ENCODE assay signal across 10 cellular contexts in genomic region chr16:5099174-5099573, GRCh38. TPM values are rescaled to one million over a fixed set of nuclear protein-coding genes. Genes with fewer than 3 reads are reported as not detected.
DNase-seq lines count a peak whose midpoint lies in the region; ATAC-seq and TF ChIP-seq lines count a peak whose summit lies in the region.
"Not testable (repeated sequence)": the region's sequence is repeated elsewhere in the genome, so short reads cannot be mapped to it uniquely, and the experiment has no call there.
"Had no signal": no experiment of that assay in that cellular context is flagged by ENCODE, and none has a peak within 500 bp of the region (broad histone marks: within the 10 kb centered on the region; RNA-seq: fewer than 3 reads in every experiment).

No MANE protein-coding gene starts in this region.

- H3K4me1 Mint-ChIP-seq in CD4-positive, alpha-beta memory T cell, result peaks cover 8 to 24% (median 12%) of the 10 kb centered on the region in 4 donors
- peaks cover 26% of the 10 kb centered on the region for H3K4me1 Mint-ChIP-seq in activated CD4-positive, alpha-beta T cell treated with anti-CD3 and anti-CD28 coated beads for 36 hours
- peaks cover 25% of the 10 kb centered on the region for H3K4me1 Mint-ChIP-seq in activated naive CD4-positive, alpha-beta T cell treated with anti-CD3 and anti-CD28 coated beads, Interleukin-2, amount 50 U/mL, for 24 hours
- H3K4me1 Mint-ChIP-seq in endothelial cell (ENCODE audit: unreplicated experiment); progenitor cell of endocrine pancreas (ENCODE audit: low read depth): not testable (repeated sequence)

- intact Hi-C loops in CD4-positive, alpha-beta memory T cell (cut with micrococcal nuclease); right lobe of liver (cut with DNase I): not testable (repeated sequence)
- intact Hi-C loops in activated CD4-positive, alpha-beta T cell treated with anti-CD3 and anti-CD28 coated beads for 36 hours (cut with DNase I, micrococcal nuclease), result loop anchor here (2.0 to 10.0 kb wide), 6 partner anchors 67 to 847 kb away; partner anchors contain the start of genes ANKS3 (in 1 of the 2), CDIP1 (in 1 of the 2), DNAAF8 (in 1 of the 2) and GLYR1 (in 1 of the 2)
- intact Hi-C loops in transverse colon (cut with DNase I; ENCODE audit: low total_unique reads), result loop anchor here (10.0 kb wide), 1 partner anchor 744 kb away; the partner anchor contains the start of gene PAM16

- peak overlapping the region; percentile 83 to 97 (median 95) for H3K4me3 Mint-ChIP-seq in CD4-positive, alpha-beta memory T cell
- H3K4me3 Mint-ChIP-seq in activated CD4-positive, alpha-beta T cell treated with anti-CD3 and anti-CD28 coated beads for 36 hours, result peak overlapping the region; percentile 83
- peak overlapping the region; percentile 84 for H3K4me3 Mint-ChIP-seq in activated naive CD4-positive, alpha-beta T cell treated with anti-CD3 and anti-CD28 coated beads, Interleukin-2, amount 50 U/mL, for 24 hours
- H3K4me3 Mint-ChIP-seq in endothelial cell (ENCODE audit: unreplicated experiment), result peak overlapping the region; percentile 81
- peak overlapping the region; percentile 84 for H3K4me3 Mint-ChIP-seq in progenitor cell of endocrine pancreas (ENCODE audit: low read depth)

- peaks cover 11% of the 10 kb centered on the region; the same call in 1 of the 2 replicates for H3K79me2 ChIP-seq in KMS-11 (ENCODE audit: insufficient read depth, low read depth)

- TF ChIP-seq EP300 in transverse colon (IDR thresholded peaks at IDR 0.05; ENCODE audit: low read depth), result not testable (repeated sequence)

- not testable (repeated sequence) for H3K27me3 ChIP-seq in CD4-positive, alpha-beta memory T cell (ENCODE audit: insufficient read depth, low read length); KMS-11 (ENCODE audit: insufficient read depth, low read depth); right lobe of liver; transverse colon

- in situ Hi-C loops in transverse colon (cut with MboI; ENCODE audit: low pct_ligation_motif_present in 1 of 4, low pct_unique_long_range_greater_than_20kb in 1 of 4, low sequenced_read_pairs in 3 of 4), result not testable (repeated sequence)

- not testable (repeated sequence) for DNase-seq in CD4-positive, alpha-beta memory T cell; activated CD4-positive, alpha-beta T cell treated with anti-CD3 and anti-CD28 coated beads for 36 hours; endothelial cell (ENCODE audit: low spot score); right lobe of liver; progenitor cell of endocrine pancreas (ENCODE audit: low spot score, unreplicated experiment); transverse colon

- H3K27ac ChIP-seq in CD4-positive, alpha-beta memory T cell (ENCODE audit: low read depth, low read length); KMS-11: not testable (repeated sequence)
- peak overlapping the region in 1 of 3 donors; percentile 53 for H3K27ac ChIP-seq in right lobe of liver
- peak overlapping the region; percentile 80 to 89 (median 86) for H3K27ac ChIP-seq in transverse colon

- TF ChIP-seq POLR2A in right lobe of liver (IDR thresholded peaks at IDR 0.05); transverse colon (IDR thresholded peaks at IDR 0.05): not testable (repeated sequence)

- not testable (repeated sequence) for H3K4me1 ChIP-seq in CD4-positive, alpha-beta memory T cell (ENCODE audit: insufficient read depth, low read length); right lobe of liver
- peaks cover 30% of the 10 kb centered on the region for H3K4me1 ChIP-seq in KMS-11 (ENCODE audit: low read depth, poor library complexity, severe bottlenecking)
- H3K4me1 ChIP-seq in transverse colon, result peaks cover 0 to 11% (median 5%) of the 10 kb centered on the region in 4 donors

- not testable (repeated sequence) for H3K9ac ChIP-seq in KMS-11

- CTCF ChIA-PET in CD4-positive, alpha-beta memory T cell (lab: Charles Lee; ENCODE audit: partially characterized antibody), result not testable (repeated sequence)
- CTCF ChIA-PET in activated CD4-positive, alpha-beta T cell treated with anti-CD3 and anti-CD28 coated beads for 36 hours (lab: Charles Lee), result interaction anchor here (0.5 kb wide), 1 partner anchor 74 kb away, joined by 3 read pairs; no protein-coding TSS in a partner anchor

- WGBS in right lobe of liver (ENCODE audit: insufficient coverage, low coverage, low lambda C conversion rate, missing lambda C conversion rate), result 5% methylated on average over 4 of the region's 4 CpGs
- WGBS in transverse colon (ENCODE audit: low coverage in 1 of 2), 2 donors, result 13% methylated on average over 4 of the region's 4 CpGs; no CpG with 5 or more reads in 1 of the 2 donors

- not testable (repeated sequence) for ATAC-seq in activated CD4-positive, alpha-beta T cell treated with anti-CD3 and anti-CD28 coated beads for 36 hours; right lobe of liver

- POLR2A ChIA-PET in CD4-positive, alpha-beta memory T cell (lab: Charles Lee; ENCODE audit: partially characterized antibody), result interaction anchor here (1.6 to 1.9 kb wide), 2 partner anchors 27 to 365 kb away, joined by 5 to 15 read pairs; partner anchors contain the start of genes ALG1, ANKS3 and DNAAF8
- POLR2A ChIA-PET in activated CD4-positive, alpha-beta T cell treated with anti-CD3 and anti-CD28 coated beads for 36 hours (lab: Charles Lee), result not testable (repeated sequence)

- H3K4me3 ChIP-seq in CD4-positive, alpha-beta memory T cell (ENCODE audit: low read length in 2 of 2); KMS-11 (IDR thresholded peaks at IDR 0.05; ENCODE audit: insufficient read depth, low read depth, low read length): not testable (repeated sequence)
- H3K4me3 ChIP-seq in right lobe of liver (peak overlapping the region; percentile 54 to 66 (median 61)), transverse colon (peak overlapping the region in 2 of 4 donors; percentile 53 to 66)

- peak overlapping the region; percentile 59; the same call in 1 of the 2 replicates for H2AFZ ChIP-seq in KMS-11 (ENCODE audit: low read depth)

- H3K36me3 Mint-ChIP-seq in CD4-positive, alpha-beta memory T cell; activated CD4-positive, alpha-beta T cell treated with anti-CD3 and anti-CD28 coated beads for 36 hours (ENCODE audit: low read depth); activated naive CD4-positive, alpha-beta T cell treated with anti-CD3 and anti-CD28 coated beads, Interleukin-2, amount 50 U/mL, for 24 hours; endothelial cell (ENCODE audit: low read depth, unreplicated experiment); progenitor cell of endocrine pancreas (ENCODE audit: insufficient read depth): not testable (repeated sequence)

- not testable (repeated sequence) for TF ChIP-seq CTCF in KMS-11 (conservative IDR thresholded peaks at IDR 0.05; ENCODE audit: low read depth, low read length); endothelial cell (IDR thresholded peaks at IDR 0.05; ENCODE audit: unreplicated experiment); right lobe of liver (IDR thresholded peaks at IDR 0.05); progenitor cell of endocrine pancreas (IDR thresholded peaks at IDR 0.05; ENCODE audit: unreplicated experiment); transverse colon (IDR thresholded peaks at IDR 0.05)

- H3K9me3 ChIP-seq in CD4-positive, alpha-beta memory T cell (ENCODE audit: control insufficient read depth in 1 of 2, low read length in 2 of 2); right lobe of liver; transverse colon: not testable (repeated sequence)

- not testable (repeated sequence) for H3K27me3 Mint-ChIP-seq in CD4-positive, alpha-beta memory T cell; activated CD4-positive, alpha-beta T cell treated with anti-CD3 and anti-CD28 coated beads for 36 hours; activated naive CD4-positive, alpha-beta T cell treated with anti-CD3 and anti-CD28 coated beads, Interleukin-2, amount 50 U/mL, for 24 hours; endothelial cell (ENCODE audit: unreplicated experiment); progenitor cell of endocrine pancreas

- H3K4me2 ChIP-seq in KMS-11, result peak overlapping the region; percentile 46; the same call in 1 of the 2 replicates

- not testable (repeated sequence) for H3K9me3 Mint-ChIP-seq in CD4-positive, alpha-beta memory T cell; activated CD4-positive, alpha-beta T cell treated with anti-CD3 and anti-CD28 coated beads for 36 hours (ENCODE audit: low read depth); activated naive CD4-positive, alpha-beta T cell treated with anti-CD3 and anti-CD28 coated beads, Interleukin-2, amount 50 U/mL, for 24 hours; endothelial cell (ENCODE audit: unreplicated experiment); progenitor cell of endocrine pancreas (ENCODE audit: low read depth)

- H3K36me3 ChIP-seq in CD4-positive, alpha-beta memory T cell (ENCODE audit: insufficient read depth, low read length); KMS-11 (ENCODE audit: insufficient read depth); right lobe of liver; transverse colon: not testable (repeated sequence)

- peak overlapping the region in 6 of 7 donors; percentile 83 to 99 (median 86) for H3K27ac Mint-ChIP-seq in CD4-positive, alpha-beta memory T cell
- not testable (repeated sequence) for H3K27ac Mint-ChIP-seq in activated CD4-positive, alpha-beta T cell treated with anti-CD3 and anti-CD28 coated beads for 36 hours; activated naive CD4-positive, alpha-beta T cell treated with anti-CD3 and anti-CD28 coated beads, Interleukin-2, amount 50 U/mL, for 24 hours; endothelial cell (ENCODE audit: unreplicated experiment)
- H3K27ac Mint-ChIP-seq in progenitor cell of endocrine pancreas, result peak overlapping the region; percentile 88

- not testable (repeated sequence) for H4K20me1 ChIP-seq in KMS-11 (ENCODE audit: insufficient read depth)

RNA-seq across cellular contexts. Expression of gene EEF2KMT, which starts 1.6 kb away (rescaled TPM):
- total RNA-seq in CD4-positive, alpha-beta memory T cell, result 10 to 100 TPM; 10.9 to 13.2 TPM
- polyA plus RNA-seq in CD4-positive, alpha-beta memory T cell, result 10 to 100 TPM in 1 of 2 donors, 1 to 10 TPM in 1; 6.1 to 19.7 TPM
- total RNA-seq in activated CD4-positive, alpha-beta T cell treated with anti-CD3 and anti-CD28 coated beads for 36 hours, result 10 to 100 TPM; 12.2 TPM
- 6.7 TPM for total RNA-seq in endothelial cell (ENCODE audit: unreplicated experiment)
- total RNA-seq in right lobe of liver, result 10 to 100 TPM in 1 of 6 experiments, 1 to 10 TPM in 5; 6.0 to 10.8 (median 7.4) TPM
- 11.2 and 13.7 TPM in 2 replicates for total RNA-seq in progenitor cell of endocrine pancreas
- total RNA-seq in transverse colon, result 1 to 10 TPM; 4.5 to 7.2 (median 6.5) TPM

RNA-seq across cellular contexts. Expression of gene ALG1, which starts 27.5 kb away (rescaled TPM):
- total RNA-seq in CD4-positive, alpha-beta memory T cell, result 10 to 100 TPM; 23.5 to 28.1 TPM
- 10 to 100 TPM; 27.3 to 34.0 TPM for polyA plus RNA-seq in CD4-positive, alpha-beta memory T cell
- 10 to 100 TPM; 15.7 to 18.1 TPM for total RNA-seq in activated CD4-positive, alpha-beta T cell treated with anti-CD3 and anti-CD28 coated beads for 36 hours
- total RNA-seq in endothelial cell (ENCODE audit: unreplicated experiment) (21.0 TPM), right lobe of liver (10 to 100 TPM; 16.0 to 28.0 (median 16.9) TPM), progenitor cell of endocrine pancreas (28.4 and 30.8 TPM in 2 replicates), transverse colon (100 to 1,000 TPM in 1 of 4 donors, 10 to 100 TPM in 3; 24.4 to 111 (median 41.6) TPM)

RNA-seq across cellular contexts. Expression of gene C16orf89, which starts 33.4 kb away (rescaled TPM):
- not detected for total RNA-seq in CD4-positive, alpha-beta memory T cell
- polyA plus RNA-seq in CD4-positive, alpha-beta memory T cell, result not detected
- total RNA-seq in activated CD4-positive, alpha-beta T cell treated with anti-CD3 and anti-CD28 coated beads for 36 hours, result not detected
- total RNA-seq in endothelial cell (ENCODE audit: unreplicated experiment) (not detected), right lobe of liver (not detected), progenitor cell of endocrine pancreas (not detected in 2 replicates), transverse colon (1 to 10 TPM in 2 of 4 donors, not detected in 2; 1.5 to 8.6 TPM)
- total RNA-seq: Daoy, osteoblast had no signal
